Comparison of ENCODE assay signal across 11 cellular contexts in genomic region chr14:31059152-31059924, GRCh38. TPM values are rescaled to one million over a fixed set of nuclear protein-coding genes. Genes with fewer than 3 reads are reported as not detected.
DNase-seq lines count a peak whose midpoint lies in the region; ATAC-seq and TF ChIP-seq lines count a peak whose summit lies in the region.
"Had no signal": no experiment of that assay in that cellular context is flagged by ENCODE, and none has a peak within 500 bp of the region (broad histone marks: within the 10 kb centered on the region; RNA-seq: fewer than 3 reads in every experiment).

No MANE protein-coding gene starts in this region.

- H3K4me1 Mint-ChIP-seq in HFFc6 (ENCODE audit: low read depth), result peaks cover 20% of the 10 kb centered on the region

- TF ChIP-seq CTCF in HFFc6 (IDR thresholded peaks at IDR 0.05) (no peak), RWPE2 (IDR thresholded peaks at IDR 0.05; ENCODE audit: poor library complexity, severe bottlenecking) (no peak), heart left ventricle (IDR thresholded peaks at IDR 0.05) (no peak)

- H3K4me1 ChIP-seq in RWPE2 (ENCODE audit: insufficient read depth, poor library complexity, severe bottlenecking), result peaks cover 43% of the 10 kb centered on the region
- peaks cover 0 to 13% (median 3%) of the 10 kb centered on the region in 12 donors for H3K4me1 ChIP-seq in heart left ventricle
- H3K4me1 ChIP-seq in HAP-1, result no peaks in the 10 kb centered on the region; the same call in 1 of the 2 replicates
- H3K4me1 ChIP-seq: parathyroid adenoma had no signal

- no peak overlapping the region; the same call in 1 of the 2 replicates for H3K27ac Mint-ChIP-seq in HFFc6
- H3K27ac Mint-ChIP-seq: activated naive CD4-positive, alpha-beta T cell treated with anti-CD3 and anti-CD28 coated beads for 36 hours had no signal

- H3K36me3 Mint-ChIP-seq in HFFc6 (ENCODE audit: low read depth), result no peaks in the 10 kb centered on the region

- no peaks in the 10 kb centered on the region for H3K27me3 ChIP-seq in RWPE2 (ENCODE audit: insufficient read depth, poor library complexity, severe bottlenecking)
- no peaks in the 10 kb centered on the region for H3K27me3 ChIP-seq in heart left ventricle
- H3K27me3 ChIP-seq in HAP-1 (ENCODE audit: low read depth), result no peaks in the 10 kb centered on the region

- ATAC-seq in RWPE2 (ENCODE audit: low read depth), result peak; percentile 64
- peak in 3 of 4 donors; percentile 72 to 91 (median 87) for ATAC-seq in heart left ventricle
- no peak for ATAC-seq in HG02678 (IDR thresholded peaks at IDR 0.05; ENCODE audit: unreplicated experiment)
- ATAC-seq in HG02623 (IDR thresholded peaks at IDR 0.05; ENCODE audit: unreplicated experiment), result no peak
- ATAC-seq in GM18868 (IDR thresholded peaks at IDR 0.05; ENCODE audit: unreplicated experiment), result no peak

- no peaks in the 10 kb centered on the region for H3K9me3 Mint-ChIP-seq in HFFc6
- H3K9me3 Mint-ChIP-seq: activated naive CD4-positive, alpha-beta T cell treated with anti-CD3 and anti-CD28 coated beads for 36 hours had no signal

- H3K36me3 ChIP-seq in RWPE2 (ENCODE audit: low read depth) (no peaks in the 10 kb centered on the region), heart left ventricle (no peaks in the 10 kb centered on the region), HAP-1 (replicated peaks) (no peaks in the 10 kb centered on the region)

- in situ Hi-C loops in HAP-1 (cut with MboI; ENCODE audit: low sequenced_read_pairs), result no loop called here

- H3K4me3 ChIP-seq in RWPE2 (ENCODE audit: severe bottlenecking) (no peak overlapping the region), heart left ventricle (no peak overlapping the region), skin epidermis (no peak overlapping the region), HAP-1 (no peak overlapping the region)

- H3K4me3 Mint-ChIP-seq in HFFc6, result no peak overlapping the region
- H3K4me3 Mint-ChIP-seq: activated naive CD4-positive, alpha-beta T cell treated with anti-CD3 and anti-CD28 coated beads for 36 hours had no signal

- 78 to 87% (median 83%) methylated on average over 1 of the region's 1 CpG for WGBS in heart left ventricle, 4 donors

- peak overlapping the region; percentile 96 for H3K27ac ChIP-seq in RWPE2 (ENCODE audit: poor library complexity, severe bottlenecking)
- H3K27ac ChIP-seq in heart left ventricle, result no peak overlapping the region
- peak overlapping the region in 17 of 21 experiments; percentile 10 to 78 (median 54) for H3K27ac ChIP-seq in skin epidermis
- H3K27ac ChIP-seq: parathyroid adenoma had no signal

- intact Hi-C loops in heart left ventricle (cut with DNase I), result no loop called here

- no peaks in the 10 kb centered on the region for H3K9me3 ChIP-seq in RWPE2 (ENCODE audit: severe bottlenecking)
- no peaks in the 10 kb centered on the region for H3K9me3 ChIP-seq in heart left ventricle
- no peaks in the 10 kb centered on the region for H3K9me3 ChIP-seq in HAP-1

- DNase-seq in HFFc6 (peak; percentile 42), RWPE2 (ENCODE audit: low spot score) (no peak), heart left ventricle (peak in 3 of 5 donors; percentile 39 to 69 (median 65)), HAP-1 (ENCODE audit: low spot score in 2 of 2) (no peak)
- DNase-seq: activated naive CD4-positive, alpha-beta T cell treated with anti-CD3 and anti-CD28 coated beads for 36 hours; NCI-H1694 had no signal

- no peaks in the 10 kb centered on the region; the same call in 1 of the 2 replicates for H3K27me3 Mint-ChIP-seq in HFFc6 (ENCODE audit: insufficient read depth)

- no peak for TF ChIP-seq POLR2A in heart left ventricle (IDR thresholded peaks at IDR 0.05)

RNA-seq across cellular contexts. Expression of gene STRN3, which starts 33.2 kb away (rescaled TPM):
- 10 to 100 TPM; 34.5 to 40.6 (median 38.6) TPM for total RNA-seq in HFFc6 (2021; fragmentation: NEBNext Ultra II Directional; extraction: Animal tissue kit (Norgen Biotek cat#: 25700))
- total RNA-seq in heart left ventricle, result 10 to 100 TPM; 29.3 to 60.3 (median 45.3) TPM
- polyA plus RNA-seq in heart left ventricle, result 10 to 100 TPM; 11.0 to 21.3 TPM

RNA-seq across cellular contexts. Expression of gene AP4S1, which starts 33.9 kb away (rescaled TPM):
- total RNA-seq in HFFc6 (2021; fragmentation: NEBNext Ultra II Directional; extraction: Animal tissue kit (Norgen Biotek cat#: 25700)), result 10 to 100 TPM in 1 of 6 experiments, 1 to 10 TPM in 5; 6.5 to 10.0 (median 7.5) TPM
- total RNA-seq in heart left ventricle, result 10 to 100 TPM in 4 of 9 donors, 1 to 10 TPM in 5; 6.4 to 11.9 (median 8.6) TPM
- 10 to 100 TPM in 1 of 2 donors, 1 to 10 TPM in 1; 7.5 to 11.8 TPM for polyA plus RNA-seq in heart left ventricle

Comparison
In these comparisons a context has a peak if more than half of its experiments do, and no peak if none do; other contexts are left out.
1. DNase-seq: peak in HFFc6 (single experiment) and heart left ventricle (3 of 5); none in RWPE2 (single experiment) and HAP-1 (0 of 2).
2. ATAC-seq: peak in RWPE2 (single experiment) and heart left ventricle (3 of 4); none in HG02678 (single experiment), HG02623 (single experiment) and GM18868 (single experiment).
3. H3K27ac ChIP-seq: peak in RWPE2 (single experiment) and skin epidermis (17 of 21); none in heart left ventricle (0 of 12).